Comparison of ENCODE assay signal across 8 cellular contexts in the genomic region with DNA sequence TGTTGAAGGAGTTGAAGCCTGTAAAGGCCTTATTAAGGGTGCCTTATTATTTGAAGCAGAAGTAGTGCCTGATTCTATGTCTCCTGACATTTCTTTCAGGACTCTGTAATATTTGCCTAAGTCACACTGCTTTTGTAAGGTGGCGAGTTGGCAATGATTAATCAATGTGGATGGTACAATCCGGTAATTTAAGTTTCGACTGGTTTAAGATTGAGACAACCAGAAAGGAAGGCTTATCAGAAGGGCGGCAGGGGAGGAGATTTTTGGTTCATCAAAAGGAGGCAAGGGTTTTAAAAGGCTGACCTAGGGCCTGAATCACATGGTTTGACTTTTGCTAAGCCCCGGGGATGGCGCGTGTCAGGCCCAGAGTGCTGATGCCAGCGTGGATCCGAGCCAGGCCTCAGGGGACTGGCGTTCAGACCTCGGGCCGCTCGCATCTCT. TPM values are rescaled to one million over a fixed set of nuclear protein-coding genes. Genes with fewer than 3 reads are reported as not detected.
DNase-seq lines count a peak whose midpoint lies in the region; ATAC-seq and TF ChIP-seq lines count a peak whose summit lies in the region.

No MANE protein-coding gene starts in this region.

- DNase-seq in H9 (no peak), activated B cell treated with CpG ODN at 0.5 μM for 24 hours (no peak), iPS DF 6.9 (ENCODE audit: low read depth, low spot score) (no peak), smooth muscle cell of the brain vasculature (ENCODE audit: low read depth, low spot score) (peak; percentile 4), RPMI8226 (no peak), iPS-NIHi7 (ENCODE audit: extremely low spot score) (no peak), dedifferentiated amniotic fluid mesenchymal stem cell (ENCODE audit: extremely low spot score) (no peak)

- H3K9me3 Mint-ChIP-seq in H9 (no peaks in the 10 kb centered on the region), activated B cell treated with CpG ODN at 0.5 μM for 24 hours (no peaks in the 10 kb centered on the region)

- peak overlapping the region; percentile 97 for H3K4me2 ChIP-seq in H9 (ENCODE audit: insufficient read depth, insufficient read length, low read length)

- H3K23ac ChIP-seq in H9 (ENCODE audit: insufficient read length, low read depth, low read length): no peak overlapping the region

- ATAC-seq in activated B cell treated with CpG ODN at 0.5 μM for 24 hours (ENCODE audit: low read depth) (no peak), HG02588 (IDR thresholded peaks at IDR 0.05; ENCODE audit: unreplicated experiment) (no peak)

- H4K20me1 ChIP-seq in H9 (ENCODE audit: control insufficient read depth, insufficient read depth, insufficient read length): no peaks in the 10 kb centered on the region

- no peaks in the 10 kb centered on the region for H3K4me1 ChIP-seq in H9 (ENCODE audit: insufficient read depth, low read length)
- H3K4me1 ChIP-seq in iPS DF 6.9 (ENCODE audit: control insufficient read depth, insufficient read depth, low read length): no peaks in the 10 kb centered on the region; the same call in 1 of the 2 replicates

- H3K14ac ChIP-seq in H9 (ENCODE audit: insufficient read depth, low read length): peak overlapping the region; percentile 86; the same call in 1 of the 2 replicates

- no peak overlapping the region for H3K4ac ChIP-seq in H9 (ENCODE audit: low read depth, low read length)

- no peak overlapping the region for H4K91ac ChIP-seq in H9 (ENCODE audit: insufficient read length, low read depth, low read length)

- H2BK120ac ChIP-seq in H9 (ENCODE audit: low read depth, low read length, poor library complexity, severe bottlenecking): no peak overlapping the region

- H4K8ac ChIP-seq in H9 (replicated peaks; ENCODE audit: insufficient read length, low read depth, low read length): no peak overlapping the region

- H4K5ac ChIP-seq in H9 (ENCODE audit: insufficient read length, low read depth, low read length): peak overlapping the region; percentile 1

- H3K27ac ChIP-seq in H9 (ENCODE audit: insufficient read length, low read depth, low read length): no peak overlapping the region
- no peak overlapping the region for H3K27ac ChIP-seq in iPS DF 6.9 (ENCODE audit: low read length)

- intact Hi-C loops in activated B cell treated with CpG ODN at 0.5 μM for 24 hours (cut with micrococcal nuclease): loop anchor here (1.0 to 10.0 kb wide), 11 partner anchors 47 to 951 kb away; a partner anchor contains a TSS

- peak overlapping the region; percentile 85 for H3K18ac ChIP-seq in H9 (ENCODE audit: insufficient read length, low read depth, low read length)

- peak overlapping the region in 2 of 3 experiments; percentile 96 to 98; a peak in 5 of 7 replicates for H3K27ac Mint-ChIP-seq in H9
- H3K27ac Mint-ChIP-seq in activated B cell treated with CpG ODN at 0.5 μM for 24 hours: peak overlapping the region; percentile 100

- peaks cover 3% of the 10 kb centered on the region for H3K79me1 ChIP-seq in H9 (ENCODE audit: insufficient read depth, low read depth, low read length, poor library complexity, severe bottlenecking)

- POLR2A ChIA-PET in activated B cell treated with CpG ODN at 0.5 μM for 24 hours (lab: Charles Lee): interaction anchor here (1.0 to 3.0 kb wide), 4 partner anchors 41 to 791 kb away, joined by 3 to 23 read pairs (median 4); a partner anchor contains a TSS

- H3K9me3 ChIP-seq in H9 (ENCODE audit: control insufficient read depth, low read depth, low read length) (no peaks in the 10 kb centered on the region), iPS DF 6.9 (ENCODE audit: control insufficient read depth, insufficient read depth, low read length) (no peaks in the 10 kb centered on the region)

- H3K4me1 Mint-ChIP-seq in H9 (peaks cover 30 to 32% of the 10 kb centered on the region in 2 experiments), activated B cell treated with CpG ODN at 0.5 μM for 24 hours (peaks cover 47% of the 10 kb centered on the region)

- H3K36me3 ChIP-seq in iPS DF 6.9 (ENCODE audit: control insufficient read depth, insufficient read depth, low read length): no peaks in the 10 kb centered on the region

- H3K56ac ChIP-seq in H9 (ENCODE audit: insufficient read length, low read depth, low read length): no peak overlapping the region

- H3K4me3 Mint-ChIP-seq in H9: peak overlapping the region; percentile 94 to 98
- H3K4me3 Mint-ChIP-seq in activated B cell treated with CpG ODN at 0.5 μM for 24 hours: peak overlapping the region; percentile 99

- no CpG with 5 or more reads among the region's 13 CpGs for WGBS in H9 (ENCODE audit: extremely low coverage, insufficient read length, low lambda C conversion rate)
- WGBS in iPS DF 6.9 (ENCODE audit: insufficient coverage, insufficient read length): no CpG with 5 or more reads among the region's 13 CpGs

- peak overlapping the region; percentile 74; the same call in 1 of the 2 replicates for H3K4me3 ChIP-seq in iPS DF 6.9 (ENCODE audit: low read length)

- CTCF ChIA-PET in activated B cell treated with CpG ODN at 0.5 μM for 24 hours (lab: Charles Lee): no interaction called here

- TF ChIP-seq CTCF in H9 (conservative IDR thresholded peaks at IDR 0.05) (no peak), activated B cell treated with CpG ODN at 0.5 μM for 24 hours (IDR thresholded peaks at IDR 0.05) (no peak)

- peaks cover 14% of the 10 kb centered on the region; the same call in 1 of the 2 replicates for H3K79me2 ChIP-seq in H9 (ENCODE audit: insufficient read depth, low read length)

- no peaks in the 10 kb centered on the region for H3K27me3 ChIP-seq in H9 (ENCODE audit: insufficient read depth, low read length)
- no peaks in the 10 kb centered on the region for H3K27me3 ChIP-seq in iPS DF 6.9 (ENCODE audit: control insufficient read depth, insufficient read depth, low read length)

- H3T11ph ChIP-seq in H9 (ENCODE audit: low read length): no peak overlapping the region

- H3K36me3 Mint-ChIP-seq in H9 (ENCODE audit: insufficient read depth in 1 of 3, low read depth in 3 of 3) (0 out of 7 replicates have a peak, but pooled peaks cover 0 to 4% (median 0%) of the 10 kb centered on the region in 3 experiments), activated B cell treated with CpG ODN at 0.5 μM for 24 hours (ENCODE audit: low read depth) (peaks cover 18% of the 10 kb centered on the region)

- H2BK20ac ChIP-seq in H9 (ENCODE audit: low read depth, low read length, poor library complexity, severe bottlenecking): no peak overlapping the region

- H3K27me3 Mint-ChIP-seq in H9 (ENCODE audit: low read depth): no peaks in the 10 kb centered on the region
- H3K27me3 Mint-ChIP-seq in activated B cell treated with CpG ODN at 0.5 μM for 24 hours: peaks cover 3% of the 10 kb centered on the region

- H3K23me2 ChIP-seq in H9 (ENCODE audit: insufficient read length, low read depth, low read length, poor library complexity, severe bottlenecking): peaks cover 10% of the 10 kb centered on the region

- H2AFZ ChIP-seq in H9 (ENCODE audit: low read length): peak overlapping the region; percentile 66

- H2AK5ac ChIP-seq in H9 (ENCODE audit: insufficient read length, low read length): no peak overlapping the region

- no peak overlapping the region for H2BK15ac ChIP-seq in H9 (ENCODE audit: low read depth, low read length)

- peak overlapping the region; percentile 74 for H3K9ac ChIP-seq in H9 (ENCODE audit: extremely low read depth, insufficient read length, low read length)

- H2BK12ac ChIP-seq in H9 (ENCODE audit: insufficient read length, low read depth, low read length): no peak overlapping the region

- H2BK5ac ChIP-seq in H9 (ENCODE audit: insufficient read length, low read length): no peak overlapping the region

RNA-seq across cellular contexts. Expression of a gene that starts 0.8 kb away (rescaled TPM):
- total RNA-seq in H9 (2021) (23.4 and 23.7 TPM in 2 replicates), activated B cell treated with CpG ODN at 0.5 μM for 24 hours (57.6 and 59.6 TPM in 2 replicates)

RNA-seq across cellular contexts. Expression of a gene that starts 19.8 kb away (rescaled TPM):
- total RNA-seq in H9 (2021) (not detected in 2 replicates), activated B cell treated with CpG ODN at 0.5 μM for 24 hours (not detected in 2 replicates)

RNA-seq across cellular contexts. Expression of a gene that starts 59.9 kb away (rescaled TPM):
- total RNA-seq in H9 (2021): 59.3 and 64.9 TPM in 2 replicates
- total RNA-seq in activated B cell treated with CpG ODN at 0.5 μM for 24 hours: 41.5 and 45.6 TPM in 2 replicates
